Comparison of ENCODE assay signal across 9 cellular contexts in the genomic region with DNA sequence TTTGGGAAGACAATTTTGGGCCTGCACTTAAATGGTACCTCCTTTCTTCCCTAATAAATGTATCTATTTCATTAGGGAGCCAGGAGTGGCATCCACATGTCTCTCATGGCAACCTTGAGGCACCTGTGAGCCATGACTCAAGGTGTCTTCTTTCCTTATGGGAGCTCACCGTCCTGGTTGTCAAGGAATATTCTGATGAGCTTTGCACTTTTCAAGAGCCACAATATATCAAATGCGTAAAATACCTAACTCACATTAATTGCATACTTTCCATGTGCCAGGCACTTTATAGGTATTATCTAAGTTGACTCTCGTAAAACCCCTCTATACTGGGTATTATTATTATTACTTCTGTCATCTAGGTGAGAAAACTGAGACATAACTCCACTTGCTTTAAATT. TPM values are rescaled to one million over a fixed set of nuclear protein-coding genes. Genes with fewer than 3 reads are reported as not detected.
"Had no signal": no experiment of that assay in that cellular context is flagged by ENCODE, and none has a peak within 500 bp of the region (broad histone marks: within the 10 kb centered on the region; RNA-seq: fewer than 3 reads in every experiment).

No MANE protein-coding gene starts in this region.

- FAIRE-seq: G401.6, GM12878, GM12891, GM12892, GM18507, GM19239 had no signal

- ATAC-seq: GM12878 had no signal

- H3K4me3 ChIP-seq: GM12878 had no signal

- DNase-seq: GDM1, GF-D8 had no signal

RNA-seq across cellular contexts. Expression of a gene that starts 32.5 kb away (rescaled TPM):
- total RNA-seq: G401 had no signal
